In the genomic region with DNA sequence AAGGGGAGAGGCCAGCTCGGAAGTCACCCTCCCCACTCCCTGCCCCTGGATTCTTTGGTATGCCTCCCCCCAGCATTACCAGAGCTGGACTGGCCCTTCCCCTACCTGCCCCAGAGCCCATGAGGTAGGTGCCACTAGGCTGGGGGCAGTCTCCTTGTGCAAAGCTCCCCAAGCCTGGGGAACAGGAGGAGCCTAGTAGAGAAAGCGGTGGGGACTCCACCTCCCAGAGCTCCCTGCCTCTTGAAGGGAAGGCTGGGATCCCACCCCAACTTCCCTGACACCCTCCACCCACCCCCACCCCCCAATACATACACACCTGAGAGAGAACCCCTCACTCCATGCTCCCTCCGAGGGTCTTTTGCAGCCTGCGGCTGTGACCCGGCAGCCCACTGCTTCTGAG, we compare ENCODE assay signal across 19 cellular contexts. TPM values are rescaled to one million over a fixed set of nuclear protein-coding genes. Genes with fewer than 3 reads are reported as not detected.
DNase-seq lines count a peak whose midpoint lies in the region; ATAC-seq, FAIRE-seq and TF ChIP-seq lines count a peak whose summit lies in the region.
"Had no signal": no experiment of that assay in that cellular context is flagged by ENCODE, and none has a peak within 500 bp of the region (broad histone marks: within the 10 kb centered on the region; RNA-seq: fewer than 3 reads in every experiment).

No MANE protein-coding gene starts in this region.

- ATAC-seq in DND-41 (ENCODE audit: insufficient read depth, low read depth), result no peak
- ATAC-seq: CD8-positive, alpha-beta T cell; GM12878 had no signal

- no peak overlapping the region for H3K4me2 ChIP-seq in DND-41 (ENCODE audit: insufficient read depth, low read length)
- peak overlapping the region; percentile 88 for H3K4me2 ChIP-seq in astrocyte (ENCODE audit: low read length)
- H3K4me2 ChIP-seq: BLaER1 had no signal

- peaks cover 26% of the 10 kb centered on the region for H3K27me3 Mint-ChIP-seq in astrocyte (ENCODE audit: low read depth, unreplicated experiment)
- peaks cover 32% of the 10 kb centered on the region for H3K27me3 Mint-ChIP-seq in nephron (ENCODE audit: low read depth)

- H3K4me1 Mint-ChIP-seq in astrocyte (ENCODE audit: low read depth, unreplicated experiment) (peaks cover 22% of the 10 kb centered on the region), nephron (peaks cover 27% of the 10 kb centered on the region)

- TF ChIP-seq CTCF in 22Rv1 (IDR thresholded peaks at IDR 0.05) (no peak), DND-41 (IDR thresholded peaks at IDR 0.05; ENCODE audit: borderline replicate concordance, extremely low read depth, low read length, poor library complexity, severe bottlenecking) (no peak), astrocyte (IDR thresholded peaks at IDR 0.05; ENCODE audit: insufficient read depth, low read depth, low read length) (no peak), nephron (IDR thresholded peaks at IDR 0.05; ENCODE audit: unreplicated experiment in 3 of 3) (no peak)

- H3K9ac ChIP-seq in DND-41 (ENCODE audit: low read depth, low read length) (peak overlapping the region; percentile 98; the same call in 1 of the 2 replicates), astrocyte (ENCODE audit: low read length) (no peak overlapping the region)
- H3K9ac ChIP-seq: BLaER1 had no signal

- H3K4me3 ChIP-seq in DND-41 (ENCODE audit: low read depth in 1 of 2, low read length in 2 of 2) (no peak overlapping the region), astrocyte (ENCODE audit: insufficient read depth, low read depth, low read length) (no peak overlapping the region)
- H3K4me3 ChIP-seq: BLaER1, GM12878, HAP-1 had no signal

- H4K20me1 ChIP-seq in DND-41 (ENCODE audit: insufficient read depth, low read length) (no peaks in the 10 kb centered on the region), astrocyte (ENCODE audit: insufficient read depth, low read length) (no peaks in the 10 kb centered on the region)

- H3K9me3 ChIP-seq in DND-41 (ENCODE audit: insufficient read depth, low read length, severe bottlenecking), result no peaks in the 10 kb centered on the region
- no peaks in the 10 kb centered on the region for H3K9me3 ChIP-seq in astrocyte (ENCODE audit: insufficient read depth, low read depth, low read length)
- H3K9me3 ChIP-seq: BLaER1, HAP-1 had no signal

- no peak for TF ChIP-seq POLR2A in erythroblast (IDR thresholded peaks at IDR 0.05; ENCODE audit: low read length)

- H3K27me3 ChIP-seq in DND-41 (ENCODE audit: insufficient read depth, low read length, poor library complexity) (no peaks in the 10 kb centered on the region), astrocyte (ENCODE audit: insufficient read depth, low read length) (no peaks in the 10 kb centered on the region)

- H3K4me3 Mint-ChIP-seq in astrocyte (ENCODE audit: unreplicated experiment) (no peak overlapping the region), nephron (peak overlapping the region in 1 of 3 experiments; percentile 55)
- H3K4me3 Mint-ChIP-seq: CD14-positive monocyte; CD8-positive, alpha-beta T cell had no signal

- no peaks in the 10 kb centered on the region for H3K9me3 Mint-ChIP-seq in astrocyte (ENCODE audit: unreplicated experiment)
- no peaks in the 10 kb centered on the region for H3K9me3 Mint-ChIP-seq in nephron
- H3K9me3 Mint-ChIP-seq: CD8-positive, alpha-beta T cell had no signal

- H3K27ac ChIP-seq in 22Rv1, result peak overlapping the region; percentile 1; the same call in 1 of the 2 replicates
- no peak overlapping the region for H3K27ac ChIP-seq in DND-41 (ENCODE audit: low read length)
- no peak overlapping the region for H3K27ac ChIP-seq in astrocyte (ENCODE audit: low read depth, low read length)
- H3K27ac ChIP-seq: BLaER1 had no signal

- H2AFZ ChIP-seq in DND-41 (ENCODE audit: low read depth, low read length) (no peak overlapping the region), astrocyte (ENCODE audit: low read depth, low read length) (no peak overlapping the region)

- H3K36me3 Mint-ChIP-seq in astrocyte (ENCODE audit: low read depth, unreplicated experiment) (peaks cover 4% of the 10 kb centered on the region), nephron (ENCODE audit: low read depth) (peaks cover 10% of the 10 kb centered on the region)
- H3K36me3 Mint-ChIP-seq: CD8-positive, alpha-beta T cell had no signal

- H3K27ac Mint-ChIP-seq in astrocyte (ENCODE audit: unreplicated experiment), result no peak overlapping the region
- H3K27ac Mint-ChIP-seq in nephron, result peak overlapping the region; percentile 43 to 50 (median 48)
- H3K27ac Mint-ChIP-seq: CD14-positive monocyte; CD8-positive, alpha-beta T cell had no signal

- H3K4me1 ChIP-seq in DND-41 (ENCODE audit: insufficient read depth, low read length), result peaks cover 40% of the 10 kb centered on the region
- peaks cover 23% of the 10 kb centered on the region for H3K4me1 ChIP-seq in astrocyte (ENCODE audit: insufficient read depth, low read length)
- H3K4me1 ChIP-seq: HAP-1 had no signal

- DNase-seq in DND-41 (no peak), astrocyte (ENCODE audit: low read depth) (no peak), T-helper 1 cell (no peak), erythroblast (lab: John Stamatoyannopoulos, UW) (no peak), nucleus accumbens (lab: John Stamatoyannopoulos, UW) (no peak), NCI-H2171 (lab: John Stamatoyannopoulos, UW) (no peak)
- DNase-seq: Calu3; CD8-positive, alpha-beta T cell; DMS79 treated with DMSO at 0.1 percent for 48 hours; EL had no signal

- no peak for FAIRE-seq in astrocyte (lab: Jason Lieb, UNC)
- FAIRE-seq: A204.1, GM12878, H1 had no signal

- no peaks in the 10 kb centered on the region; the same call in 1 of the 2 replicates for H3K36me3 ChIP-seq in DND-41 (ENCODE audit: insufficient read depth, low read length)
- no peaks in the 10 kb centered on the region for H3K36me3 ChIP-seq in astrocyte (ENCODE audit: insufficient read depth, low read length)
- H3K36me3 ChIP-seq: BLaER1, HAP-1 had no signal

- H3K79me2 ChIP-seq in DND-41 (ENCODE audit: insufficient read depth, low read length) (peaks cover 26% of the 10 kb centered on the region), astrocyte (ENCODE audit: insufficient read depth, low read length) (peaks cover 4% of the 10 kb centered on the region)

RNA-seq across cellular contexts. Expression of a gene that starts 30.4 kb away (rescaled TPM):
- 5.0 and 6.7 TPM in 2 replicates for total RNA-seq in astrocyte
- total RNA-seq: Calu3, GM12878, HT-29 had no signal
